Comparison of ENCODE assay signal across 8 cellular contexts in the genomic region with DNA sequence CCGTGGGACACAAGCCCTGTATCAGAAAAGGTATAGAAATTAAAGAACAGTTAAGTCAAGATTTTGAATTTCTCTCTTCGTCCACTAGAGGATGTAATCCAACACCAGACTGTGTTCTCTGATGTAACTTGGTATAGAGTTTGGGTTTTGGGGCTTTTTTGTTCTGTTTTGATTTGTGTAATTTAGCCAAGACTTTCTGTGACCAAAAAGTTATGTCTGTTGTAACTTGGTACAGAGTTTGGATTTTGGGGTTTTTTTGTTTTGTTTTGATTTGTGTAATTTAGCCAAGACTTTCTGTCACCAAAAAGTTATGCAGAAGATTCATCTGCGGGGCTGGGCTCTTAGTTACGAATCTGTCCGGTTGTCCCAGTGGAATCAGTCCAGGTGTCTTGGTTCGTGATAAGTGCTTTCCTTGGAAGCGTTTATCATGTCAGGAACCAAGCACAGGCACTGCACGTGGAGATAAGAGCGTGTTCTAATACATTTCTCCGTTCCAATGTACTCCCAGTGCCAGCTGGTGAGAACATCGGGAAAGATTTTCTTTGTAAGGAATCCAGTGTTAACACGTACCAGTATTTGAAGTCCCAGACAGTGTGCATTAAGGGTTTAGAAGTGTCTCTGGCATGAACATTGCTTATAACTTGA. TPM values are rescaled to one million over a fixed set of nuclear protein-coding genes. Genes with fewer than 3 reads are reported as not detected.
DNase-seq lines count a peak whose midpoint lies in the region; ATAC-seq and TF ChIP-seq lines count a peak whose summit lies in the region.

No MANE protein-coding gene starts in this region.

- H3K4me3 ChIP-seq in PC-9: no peak overlapping the region
- H3K4me3 ChIP-seq in duodenal mucosa (ENCODE audit: low read depth in 1 of 2, low read length in 2 of 2): no peak overlapping the region
- H3K4me3 ChIP-seq in mucosa of rectum (ENCODE audit: low read length in 2 of 2): no peak overlapping the region

- H3K4me3 Mint-ChIP-seq in activated CD4-positive, alpha-beta T cell treated with anti-CD3 and anti-CD28 coated beads, Interleukin-2, amount 10 ng/mL, durations not matched to agents 7 days and 5 days: no peak overlapping the region

- no peaks in the 10 kb centered on the region for H3K9me3 Mint-ChIP-seq in activated CD4-positive, alpha-beta T cell treated with anti-CD3 and anti-CD28 coated beads, Interleukin-2, amount 10 ng/mL, durations not matched to agents 7 days and 5 days

- H2AFZ ChIP-seq in PC-9: no peak overlapping the region

- DNase-seq in activated CD4-positive, alpha-beta T cell treated with anti-CD3 and anti-CD28 coated beads, Interleukin-2, amount 10 ng/mL, durations not matched to agents 7 days and 5 days: no peak
- no peak for DNase-seq in activated CD4-positive, alpha-beta T cell treated with anti-CD3 and anti-CD28 coated beads, Interleukin-2, amount 50 U/mL, for 1 hour
- no peak for DNase-seq in PC-9

- peak; percentile 63 for TF ChIP-seq CTCF in PC-9 (conservative IDR thresholded peaks at IDR 0.05)

- no peaks in the 10 kb centered on the region for H3K9me2 ChIP-seq in PC-9 (ENCODE audit: insufficient read depth)

- H3K27me3 ChIP-seq in PC-9 (ENCODE audit: insufficient read depth, low read depth) (no peaks in the 10 kb centered on the region), duodenal mucosa (ENCODE audit: control insufficient read depth in 1 of 2, insufficient read depth in 2 of 2, low read length in 2 of 2) (no peaks in the 10 kb centered on the region), mucosa of rectum (ENCODE audit: control insufficient read depth in 2 of 2, insufficient read depth in 2 of 2, low read length in 2 of 2) (no peaks in the 10 kb centered on the region)

- H3K9ac ChIP-seq in duodenal mucosa (ENCODE audit: low read depth in 1 of 2, low read length in 2 of 2) (peak overlapping the region in 1 of 2 donors; percentile 22), mucosa of rectum (ENCODE audit: low read depth in 1 of 2, low read length in 2 of 2) (no peak overlapping the region)

- intact Hi-C loops in PC-9 (cut with micrococcal nuclease; ENCODE audit: unreplicated experiment): no loop called here

- H3K4me1 ChIP-seq in PC-9 (replicated peaks; ENCODE audit: insufficient read depth): no peaks in the 10 kb centered on the region
- peaks cover 24 to 30% of the 10 kb centered on the region in 2 donors for H3K4me1 ChIP-seq in duodenal mucosa (ENCODE audit: control insufficient read depth in 1 of 2, insufficient read depth in 2 of 2, low read length in 2 of 2)
- H3K4me1 ChIP-seq in mucosa of rectum (ENCODE audit: control insufficient read depth in 2 of 2, insufficient read depth in 2 of 2, low read length in 2 of 2): peaks cover 2 to 7% of the 10 kb centered on the region in 2 donors

- peaks cover 18% of the 10 kb centered on the region; the same call in 1 of the 2 replicates for H3F3A ChIP-seq in PC-9 (ENCODE audit: insufficient read depth, low read depth)

- CTCF ChIA-PET in activated CD4-positive, alpha-beta T cell treated with anti-CD3 and anti-CD28 coated beads, Interleukin-2, amount 10 ng/mL, durations not matched to agents 7 days and 5 days (lab: Charles Lee): interaction anchor here (1.0 kb wide), 1 partner anchor 31 kb away, joined by 4 read pairs; no protein-coding TSS in a partner anchor
- CTCF ChIA-PET in PC-9 (lab: Charles Lee): no interaction called here

- H3K27ac Mint-ChIP-seq in activated CD4-positive, alpha-beta T cell treated with anti-CD3 and anti-CD28 coated beads, Interleukin-2, amount 10 ng/mL, durations not matched to agents 7 days and 5 days: peak overlapping the region; percentile 11

- no peaks in the 10 kb centered on the region for H3K27me3 Mint-ChIP-seq in activated CD4-positive, alpha-beta T cell treated with anti-CD3 and anti-CD28 coated beads, Interleukin-2, amount 10 ng/mL, durations not matched to agents 7 days and 5 days

- H3K79me2 ChIP-seq in PC-9 (ENCODE audit: low read depth): no peaks in the 10 kb centered on the region

- POLR2A ChIA-PET in activated CD4-positive, alpha-beta T cell treated with anti-CD3 and anti-CD28 coated beads, Interleukin-2, amount 10 ng/mL, durations not matched to agents 7 days and 5 days (lab: Charles Lee): no interaction called here
- POLR2A ChIA-PET in PC-9 (lab: Charles Lee; ENCODE audit: unreplicated experiment): no interaction called here

- H3K27ac ChIP-seq in PC-9: no peak overlapping the region
- H3K27ac ChIP-seq in duodenal mucosa (ENCODE audit: low read depth, low read length): peak overlapping the region; percentile 17
- H3K27ac ChIP-seq in mucosa of rectum (ENCODE audit: low read depth in 2 of 2, low read length in 2 of 2): peak overlapping the region; percentile 19 to 21

- ATAC-seq in GM19351 (IDR thresholded peaks at IDR 0.05; ENCODE audit: unreplicated experiment) (no peak), GM18867 (IDR thresholded peaks at IDR 0.05; ENCODE audit: unreplicated experiment) (no peak), HG03175 (IDR thresholded peaks at IDR 0.05; ENCODE audit: unreplicated experiment) (no peak)

- H4K20me1 ChIP-seq in PC-9 (ENCODE audit: insufficient read depth): no peaks in the 10 kb centered on the region

- H3K36me3 Mint-ChIP-seq in activated CD4-positive, alpha-beta T cell treated with anti-CD3 and anti-CD28 coated beads, Interleukin-2, amount 10 ng/mL, durations not matched to agents 7 days and 5 days (ENCODE audit: low read depth): peaks cover 46% of the 10 kb centered on the region

- H3K4me1 Mint-ChIP-seq in activated CD4-positive, alpha-beta T cell treated with anti-CD3 and anti-CD28 coated beads, Interleukin-2, amount 10 ng/mL, durations not matched to agents 7 days and 5 days: peaks cover 41% of the 10 kb centered on the region

- H3K9me3 ChIP-seq in PC-9 (ENCODE audit: insufficient read depth, low read depth) (no peaks in the 10 kb centered on the region), duodenal mucosa (ENCODE audit: control insufficient read depth in 1 of 2, low read length in 2 of 2) (no peaks in the 10 kb centered on the region), mucosa of rectum (ENCODE audit: control insufficient read depth in 2 of 2, low read length in 2 of 2) (no peaks in the 10 kb centered on the region)

- no TSS peak for BruUV-seq in PC-9 (replicated peaks; lab: Mats Ljungman, UMichigan)

- H3K4me2 ChIP-seq in PC-9: no peak overlapping the region

- H3K36me3 ChIP-seq in PC-9 (ENCODE audit: low read depth) (peaks cover 4% of the 10 kb centered on the region; the same call in 1 of the 2 replicates), duodenal mucosa (ENCODE audit: control insufficient read depth in 1 of 2, insufficient read depth in 2 of 2, low read length in 2 of 2) (peaks cover 14 to 38% of the 10 kb centered on the region in 2 donors), mucosa of rectum (ENCODE audit: control insufficient read depth in 2 of 2, insufficient read depth in 2 of 2, low read length in 2 of 2) (peaks cover 19 to 32% of the 10 kb centered on the region in 2 donors)

RNA-seq across cellular contexts. Expression of a gene that starts 44.1 kb away (rescaled TPM):
- total RNA-seq in activated CD4-positive, alpha-beta T cell treated with anti-CD3 and anti-CD28 coated beads, Interleukin-2, amount 10 ng/mL, durations not matched to agents 7 days and 5 days: 10 to 100 TPM; 56.6 to 57.4 TPM
- total RNA-seq in PC-9 (2021): 66.0 and 83.1 TPM in 2 replicates
